Comparison of ENCODE assay signal across 12 cellular contexts in the genomic region with DNA sequence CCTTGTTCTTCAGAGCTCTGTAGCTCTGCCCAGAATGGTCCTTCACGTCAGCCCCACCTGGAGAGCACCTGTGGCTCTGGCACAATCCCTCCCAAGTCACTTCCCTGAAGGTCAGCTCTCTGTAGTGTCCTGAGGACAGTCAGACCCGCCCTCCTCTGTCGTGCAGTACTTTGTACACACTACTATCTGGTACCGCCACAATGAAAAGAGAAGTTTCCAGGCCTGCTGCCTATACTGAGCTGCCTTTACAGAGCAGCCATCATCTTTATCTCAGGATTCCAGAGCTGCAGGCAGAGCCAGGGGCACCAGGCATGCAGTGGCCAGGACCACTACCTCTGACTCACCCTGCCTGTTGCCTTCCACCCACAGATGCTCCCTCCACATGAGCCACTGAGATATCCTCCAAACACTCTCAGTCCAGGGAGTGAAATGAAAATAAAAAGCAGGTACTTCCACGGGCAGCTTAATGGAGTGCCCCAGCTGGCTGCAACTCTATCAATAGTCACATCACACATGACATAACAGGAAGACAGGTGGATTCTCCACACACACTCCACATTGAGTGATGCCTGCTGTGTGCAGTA. TPM values are rescaled to one million over a fixed set of nuclear protein-coding genes. Genes with fewer than 3 reads are reported as not detected.
A peak's percentile ranks its signal among the peaks of the same experiment; 100 is the strongest.
DNase-seq lines count a peak whose midpoint lies in the region; ATAC-seq, FAIRE-seq and TF ChIP-seq lines count a peak whose summit lies in the region.
"Had no signal": no experiment of that assay in that cellular context is flagged by ENCODE, and none has a peak within 500 bp of the region (broad histone marks: within the 10 kb centered on the region; RNA-seq: fewer than 3 reads in every experiment).

No MANE protein-coding gene starts in this region.

- peak; percentile 83 for FAIRE-seq in HTR-8/SVneo (lab: Jason Lieb, UNC)
- FAIRE-seq: colon had no signal

- H3K27me3 ChIP-seq in BE2C, result no peaks in the 10 kb centered on the region
- H3K27me3 ChIP-seq: ovary, tibial nerve had no signal

- H3K4me3 ChIP-seq in BE2C (ENCODE audit: low read depth, low read length), result no peak overlapping the region
- H3K4me3 ChIP-seq: ovary, tibial nerve had no signal

- CTCF ChIA-PET in activated CD4-positive, alpha-beta T cell treated with anti-CD3 and anti-CD28 coated beads, Interleukin-2, amount 10 ng/mL, durations not matched to agents 7 days and 5 days (lab: Charles Lee), result interaction anchor here (0.7 kb wide), 1 partner anchor 131 kb away, joined by 3 read pairs; no protein-coding TSS in a partner anchor

- H3K4me1 Mint-ChIP-seq in central memory CD8-positive, alpha-beta T cell, result peaks cover 51% of the 10 kb centered on the region
- H3K4me1 Mint-ChIP-seq in mesothelial cell of epicardium, result peaks cover 45% of the 10 kb centered on the region
- peaks cover 38% of the 10 kb centered on the region for H3K4me1 Mint-ChIP-seq in activated CD4-positive, alpha-beta T cell treated with anti-CD3 and anti-CD28 coated beads, Interleukin-2, amount 10 ng/mL, durations not matched to agents 7 days and 5 days

- ATAC-seq in central memory CD8-positive, alpha-beta T cell (replicated peaks; ENCODE audit: extremely low read depth, poor library complexity, severe bottlenecking), result no peak
- ATAC-seq in HG03460 (IDR thresholded peaks at IDR 0.05; ENCODE audit: unreplicated experiment) (no peak), GM21723 (IDR thresholded peaks at IDR 0.05; ENCODE audit: unreplicated experiment) (no peak)

- H3K4me1 ChIP-seq in BE2C, result peaks cover 17% of the 10 kb centered on the region

- H3K9me3 Mint-ChIP-seq in central memory CD8-positive, alpha-beta T cell, result no peaks in the 10 kb centered on the region
- no peaks in the 10 kb centered on the region for H3K9me3 Mint-ChIP-seq in mesothelial cell of epicardium
- H3K9me3 Mint-ChIP-seq in activated CD4-positive, alpha-beta T cell treated with anti-CD3 and anti-CD28 coated beads, Interleukin-2, amount 10 ng/mL, durations not matched to agents 7 days and 5 days, result no peaks in the 10 kb centered on the region

- peak; percentile 71 for DNase-seq in BE2C
- peak; percentile 65 for DNase-seq in HTR-8/SVneo (ENCODE audit: insufficient read length, low spot score)
- DNase-seq in central memory CD8-positive, alpha-beta T cell (ENCODE audit: low spot score in 2 of 2), result no peak
- DNase-seq in mesothelial cell of epicardium (ENCODE audit: low spot score in 2 of 2, unreplicated experiment in 2 of 2), result no peak
- no peak for DNase-seq in RPMI8226
- DNase-seq in activated CD4-positive, alpha-beta T cell treated with anti-CD3 and anti-CD28 coated beads, Interleukin-2, amount 10 ng/mL, durations not matched to agents 7 days and 5 days, result no peak
- DNase-seq: ovary, SHP77 treated with DMSO at 0.1 percent for 48 hours had no signal

- H3K27me3 Mint-ChIP-seq in central memory CD8-positive, alpha-beta T cell, result no peaks in the 10 kb centered on the region
- no peaks in the 10 kb centered on the region for H3K27me3 Mint-ChIP-seq in mesothelial cell of epicardium (ENCODE audit: low read depth)
- no peaks in the 10 kb centered on the region for H3K27me3 Mint-ChIP-seq in activated CD4-positive, alpha-beta T cell treated with anti-CD3 and anti-CD28 coated beads, Interleukin-2, amount 10 ng/mL, durations not matched to agents 7 days and 5 days

- no peaks in the 10 kb centered on the region for H3K36me3 Mint-ChIP-seq in central memory CD8-positive, alpha-beta T cell (ENCODE audit: insufficient read depth)
- H3K36me3 Mint-ChIP-seq in mesothelial cell of epicardium, result peaks cover 2% of the 10 kb centered on the region
- H3K36me3 Mint-ChIP-seq in activated CD4-positive, alpha-beta T cell treated with anti-CD3 and anti-CD28 coated beads, Interleukin-2, amount 10 ng/mL, durations not matched to agents 7 days and 5 days (ENCODE audit: low read depth), result peaks cover 4% of the 10 kb centered on the region

- no peaks in the 10 kb centered on the region for H3K36me3 ChIP-seq in BE2C
- H3K36me3 ChIP-seq: ovary, tibial nerve had no signal

- no peak for TF ChIP-seq CTCF in BE2C (IDR thresholded peaks at IDR 0.05; ENCODE audit: low read depth, low read length)
- TF ChIP-seq CTCF in mesothelial cell of epicardium (IDR thresholded peaks at IDR 0.05; ENCODE audit: unreplicated experiment), result no peak

- POLR2A ChIA-PET in activated CD4-positive, alpha-beta T cell treated with anti-CD3 and anti-CD28 coated beads, Interleukin-2, amount 10 ng/mL, durations not matched to agents 7 days and 5 days (lab: Charles Lee), result no interaction called here

- H3K4me3 Mint-ChIP-seq in central memory CD8-positive, alpha-beta T cell, result no peak overlapping the region
- H3K4me3 Mint-ChIP-seq in mesothelial cell of epicardium, result no peak overlapping the region
- H3K4me3 Mint-ChIP-seq in activated CD4-positive, alpha-beta T cell treated with anti-CD3 and anti-CD28 coated beads, Interleukin-2, amount 10 ng/mL, durations not matched to agents 7 days and 5 days, result no peak overlapping the region

- H3K27ac Mint-ChIP-seq in central memory CD8-positive, alpha-beta T cell (ENCODE audit: low read depth), result peak overlapping the region; percentile 84
- peak overlapping the region; percentile 37 for H3K27ac Mint-ChIP-seq in mesothelial cell of epicardium
- H3K27ac Mint-ChIP-seq in activated CD4-positive, alpha-beta T cell treated with anti-CD3 and anti-CD28 coated beads, Interleukin-2, amount 10 ng/mL, durations not matched to agents 7 days and 5 days, result no peak overlapping the region

- H3K9me3 ChIP-seq in BE2C, result no peaks in the 10 kb centered on the region
- H3K9me3 ChIP-seq: ovary, tibial nerve had no signal

RNA-seq across cellular contexts. Expression of a gene that starts 7.3 kb away (rescaled TPM):
- 45.9 TPM for polyA plus RNA-seq in BE2C (2012; ENCODE audit: insufficient read depth, insufficient read length, low read depth)
- 54.5 to 58.7 TPM (median 56.6 TPM) in 3 replicates for total RNA-seq in mesothelial cell of epicardium
- 10 to 100 TPM; 32.3 to 35.8 TPM for total RNA-seq in activated CD4-positive, alpha-beta T cell treated with anti-CD3 and anti-CD28 coated beads, Interleukin-2, amount 10 ng/mL, durations not matched to agents 7 days and 5 days

Comparison
In these comparisons a context has a peak if more than half of its experiments do, and no peak if none do; other contexts are left out.
1. DNase-seq: peak in BE2C (single experiment) and HTR-8/SVneo (single experiment); none in central memory CD8-positive, alpha-beta T cell (0 of 2), mesothelial cell of epicardium (0 of 2), RPMI8226 (single experiment) and activated CD4-positive, alpha-beta T cell treated with anti-CD3 and anti-CD28 coated beads, Interleukin-2, amount 10 ng/mL, durations not matched to agents 7 days and 5 days (single experiment).